ENCODE assay signal across 1 cellular context in the genomic region with DNA sequence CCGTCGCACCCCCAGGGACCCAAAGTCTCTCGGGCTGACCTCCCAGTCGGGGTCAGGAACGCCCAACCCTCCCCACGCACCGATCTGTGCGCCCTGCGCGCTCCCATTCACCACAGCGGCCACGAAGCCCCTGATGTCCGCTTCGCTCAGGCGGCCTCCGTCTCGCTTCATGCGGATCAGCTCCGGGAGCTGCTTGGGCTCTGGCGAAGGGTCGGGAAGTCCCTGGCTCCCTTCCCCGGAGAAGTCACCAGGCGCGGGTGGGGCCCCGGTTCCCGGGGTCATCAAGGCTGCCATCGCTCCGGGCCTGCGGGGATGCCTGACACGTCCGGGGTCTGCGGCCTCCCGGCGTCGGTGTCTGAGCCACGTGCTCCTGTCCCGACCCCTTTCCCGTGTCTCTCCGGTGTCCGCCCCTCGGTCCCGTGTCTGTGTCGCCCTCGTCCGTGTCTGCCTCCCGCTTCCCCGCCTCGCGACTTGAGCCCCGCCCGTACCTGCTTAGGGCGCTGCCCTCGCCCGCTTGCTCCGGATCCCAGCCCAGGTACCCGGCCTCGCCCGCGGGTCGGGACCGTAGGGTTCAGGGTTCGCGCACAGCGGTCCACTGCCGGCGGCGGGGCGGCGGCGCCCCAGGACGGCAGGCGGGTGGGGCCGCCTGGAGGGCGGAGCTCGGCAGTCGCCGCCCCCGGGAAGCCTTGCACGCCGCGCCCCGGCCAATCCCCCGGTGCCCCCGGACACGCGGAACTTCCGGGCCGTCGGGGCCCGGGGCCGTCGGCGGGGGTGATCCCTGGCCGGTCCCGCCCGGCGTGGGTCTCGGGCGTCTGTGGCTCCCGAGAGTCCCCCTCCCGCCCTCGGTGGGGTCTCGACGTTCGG.
A peak's percentile ranks its signal among the peaks of the same experiment; 100 is the strongest.
TF ChIP-seq lines count a peak whose summit lies in the region.

A gene with protein sequence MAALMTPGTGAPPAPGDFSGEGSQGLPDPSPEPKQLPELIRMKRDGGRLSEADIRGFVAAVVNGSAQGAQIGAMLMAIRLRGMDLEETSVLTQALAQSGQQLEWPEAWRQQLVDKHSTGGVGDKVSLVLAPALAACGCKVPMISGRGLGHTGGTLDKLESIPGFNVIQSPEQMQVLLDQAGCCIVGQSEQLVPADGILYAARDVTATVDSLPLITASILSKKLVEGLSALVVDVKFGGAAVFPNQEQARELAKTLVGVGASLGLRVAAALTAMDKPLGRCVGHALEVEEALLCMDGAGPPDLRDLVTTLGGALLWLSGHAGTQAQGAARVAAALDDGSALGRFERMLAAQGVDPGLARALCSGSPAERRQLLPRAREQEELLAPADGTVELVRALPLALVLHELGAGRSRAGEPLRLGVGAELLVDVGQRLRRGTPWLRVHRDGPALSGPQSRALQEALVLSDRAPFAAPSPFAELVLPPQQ (minus strand): TSS at position 597 of the 864 bp plus-strand sequence. CDS start 303 bp downstream, at position 294.

TF ChIP-seq in HepG2, 621 proteins besides CTCF, POLR2A, EP300 and RAD21 (continued from another document and continues in another):
- TF ChIP-seq HNRNPLL (IDR thresholded peaks at IDR 0.05; ENCODE audit: low read depth, low read length, poor library complexity, severe bottlenecking) (no peak), PTBP1 (IDR thresholded peaks at IDR 0.05; ENCODE audit: low read depth, low read length, poor library complexity, severe bottlenecking) (no peak), HNF4G (IDR thresholded peaks at IDR 0.05; ENCODE audit: borderline replicate concordance, low read depth, low read length) (peak; percentile 52; the same call in 1 of the 2 replicates), HNF4G (CRISPR knock-in tag; IDR thresholded peaks at IDR 0.05; ENCODE audit: borderline replicate concordance, low read depth) (no peak), NONO (IDR thresholded peaks at IDR 0.05) (no peak), NONO (CRISPR knock-in tag; conservative IDR thresholded peaks at IDR 0.05) (0 out of 2 replicates have a peak, but pooled peaks have one; percentile 18), KLF12 (CRISPR knock-in tag; IDR thresholded peaks at IDR 0.05; ENCODE audit: borderline replicate concordance) (no peak), HNF4A (CRISPR knock-in tag; IDR thresholded peaks at IDR 0.05) (peak; percentile 12; the same call in 1 of the 2 replicates), ADNP (CRISPR knock-in tag; IDR thresholded peaks at IDR 0.05) (peak; percentile 10; the same call in 1 of the 2 replicates), NFIC (IDR thresholded peaks at IDR 0.05; ENCODE audit: low read length) (no peak; the same call in 1 of the 2 replicates), RBM39 (IDR thresholded peaks at IDR 0.05; ENCODE audit: low read depth, low read length, poor library complexity, severe bottlenecking) (peak; percentile 12), ZNF75D (CRISPR knock-in tag; IDR thresholded peaks at IDR 0.05; ENCODE audit: borderline replicate concordance) (no peak), TARDBP (CRISPR knock-in tag; IDR thresholded peaks at IDR 0.05) (no peak; the same call in 1 of the 2 replicates), ZNF543 (CRISPR knock-in tag; IDR thresholded peaks at IDR 0.05) (no peak; the same call in 1 of the 2 replicates), ZNF326 (CRISPR knock-in tag; IDR thresholded peaks at IDR 0.05; ENCODE audit: borderline replicate concordance) (0 out of 2 replicates have a peak, but pooled peaks have one; percentile 56), ZNF382 (CRISPR knock-in tag; IDR thresholded peaks at IDR 0.05; ENCODE audit: borderline replicate concordance) (no peak), KDM2A (CRISPR knock-in tag; IDR thresholded peaks at IDR 0.05; ENCODE audit: borderline replicate concordance, low read depth) (peak; percentile 70), YEATS4 (CRISPR knock-in tag; IDR thresholded peaks at IDR 0.05; ENCODE audit: borderline replicate concordance) (0 out of 2 replicates have a peak, but pooled peaks have one; percentile 44)
- TF ChIP-seq, protein P1, sequence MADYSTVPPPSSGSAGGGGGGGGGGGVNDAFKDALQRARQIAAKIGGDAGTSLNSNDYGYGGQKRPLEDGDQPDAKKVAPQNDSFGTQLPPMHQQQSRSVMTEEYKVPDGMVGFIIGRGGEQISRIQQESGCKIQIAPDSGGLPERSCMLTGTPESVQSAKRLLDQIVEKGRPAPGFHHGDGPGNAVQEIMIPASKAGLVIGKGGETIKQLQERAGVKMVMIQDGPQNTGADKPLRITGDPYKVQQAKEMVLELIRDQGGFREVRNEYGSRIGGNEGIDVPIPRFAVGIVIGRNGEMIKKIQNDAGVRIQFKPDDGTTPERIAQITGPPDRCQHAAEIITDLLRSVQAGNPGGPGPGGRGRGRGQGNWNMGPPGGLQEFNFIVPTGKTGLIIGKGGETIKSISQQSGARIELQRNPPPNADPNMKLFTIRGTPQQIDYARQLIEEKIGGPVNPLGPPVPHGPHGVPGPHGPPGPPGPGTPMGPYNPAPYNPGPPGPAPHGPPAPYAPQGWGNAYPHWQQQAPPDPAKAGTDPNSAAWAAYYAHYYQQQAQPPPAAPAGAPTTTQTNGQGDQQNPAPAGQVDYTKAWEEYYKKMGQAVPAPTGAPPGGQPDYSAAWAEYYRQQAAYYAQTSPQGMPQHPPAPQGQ (CRISPR knock-in tag; IDR thresholded peaks at IDR 0.05; ENCODE audit: borderline replicate concordance), result 0 out of 2 replicates have a peak, but pooled peaks have one; percentile 9
- TF ChIP-seq, protein P2, sequence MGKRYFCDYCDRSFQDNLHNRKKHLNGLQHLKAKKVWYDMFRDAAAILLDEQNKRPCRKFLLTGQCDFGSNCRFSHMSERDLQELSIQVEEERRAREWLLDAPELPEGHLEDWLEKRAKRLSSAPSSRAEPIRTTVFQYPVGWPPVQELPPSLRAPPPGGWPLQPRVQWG (CRISPR knock-in tag; IDR thresholded peaks at IDR 0.05; ENCODE audit: borderline replicate concordance, low read depth), result no peak
- TF ChIP-seq, protein P3, sequence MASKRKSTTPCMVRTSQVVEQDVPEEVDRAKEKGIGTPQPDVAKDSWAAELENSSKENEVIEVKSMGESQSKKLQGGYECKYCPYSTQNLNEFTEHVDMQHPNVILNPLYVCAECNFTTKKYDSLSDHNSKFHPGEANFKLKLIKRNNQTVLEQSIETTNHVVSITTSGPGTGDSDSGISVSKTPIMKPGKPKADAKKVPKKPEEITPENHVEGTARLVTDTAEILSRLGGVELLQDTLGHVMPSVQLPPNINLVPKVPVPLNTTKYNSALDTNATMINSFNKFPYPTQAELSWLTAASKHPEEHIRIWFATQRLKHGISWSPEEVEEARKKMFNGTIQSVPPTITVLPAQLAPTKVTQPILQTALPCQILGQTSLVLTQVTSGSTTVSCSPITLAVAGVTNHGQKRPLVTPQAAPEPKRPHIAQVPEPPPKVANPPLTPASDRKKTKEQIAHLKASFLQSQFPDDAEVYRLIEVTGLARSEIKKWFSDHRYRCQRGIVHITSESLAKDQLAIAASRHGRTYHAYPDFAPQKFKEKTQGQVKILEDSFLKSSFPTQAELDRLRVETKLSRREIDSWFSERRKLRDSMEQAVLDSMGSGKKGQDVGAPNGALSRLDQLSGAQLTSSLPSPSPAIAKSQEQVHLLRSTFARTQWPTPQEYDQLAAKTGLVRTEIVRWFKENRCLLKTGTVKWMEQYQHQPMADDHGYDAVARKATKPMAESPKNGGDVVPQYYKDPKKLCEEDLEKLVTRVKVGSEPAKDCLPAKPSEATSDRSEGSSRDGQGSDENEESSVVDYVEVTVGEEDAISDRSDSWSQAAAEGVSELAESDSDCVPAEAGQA (IDR thresholded peaks at IDR 0.05; ENCODE audit: low read depth), result no peak
- TF ChIP-seq, protein P3 (CRISPR knock-in tag; IDR thresholded peaks at IDR 0.05; ENCODE audit: borderline replicate concordance), result no peak
- TF ChIP-seq, protein P4, sequence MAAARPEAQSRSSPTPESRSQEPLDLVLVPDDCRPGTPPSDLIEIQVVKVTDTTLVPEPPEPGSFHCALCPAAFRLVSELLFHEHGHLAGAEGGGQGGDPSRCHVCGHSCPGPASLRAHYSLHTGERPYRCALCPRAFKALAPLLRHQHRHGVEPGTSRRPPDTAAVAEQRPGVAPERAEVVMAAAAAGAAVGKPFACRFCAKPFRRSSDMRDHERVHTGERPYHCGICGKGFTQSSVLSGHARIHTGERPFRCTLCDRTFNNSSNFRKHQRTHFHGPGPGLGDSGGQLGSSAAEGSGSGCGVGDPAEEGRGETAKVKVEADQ (CRISPR knock-in tag; IDR thresholded peaks at IDR 0.05; ENCODE audit: borderline replicate concordance), result no peak
- TF ChIP-seq, protein P5, sequence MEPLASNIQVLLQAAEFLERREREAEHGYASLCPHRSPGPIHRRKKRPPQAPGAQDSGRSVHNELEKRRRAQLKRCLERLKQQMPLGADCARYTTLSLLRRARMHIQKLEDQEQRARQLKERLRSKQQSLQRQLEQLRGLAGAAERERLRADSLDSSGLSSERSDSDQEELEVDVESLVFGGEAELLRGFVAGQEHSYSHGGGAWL (CRISPR knock-in tag; IDR thresholded peaks at IDR 0.05), result 0 out of 2 replicates have a peak, but pooled peaks have one; percentile 22
- TF ChIP-seq, protein P6, sequence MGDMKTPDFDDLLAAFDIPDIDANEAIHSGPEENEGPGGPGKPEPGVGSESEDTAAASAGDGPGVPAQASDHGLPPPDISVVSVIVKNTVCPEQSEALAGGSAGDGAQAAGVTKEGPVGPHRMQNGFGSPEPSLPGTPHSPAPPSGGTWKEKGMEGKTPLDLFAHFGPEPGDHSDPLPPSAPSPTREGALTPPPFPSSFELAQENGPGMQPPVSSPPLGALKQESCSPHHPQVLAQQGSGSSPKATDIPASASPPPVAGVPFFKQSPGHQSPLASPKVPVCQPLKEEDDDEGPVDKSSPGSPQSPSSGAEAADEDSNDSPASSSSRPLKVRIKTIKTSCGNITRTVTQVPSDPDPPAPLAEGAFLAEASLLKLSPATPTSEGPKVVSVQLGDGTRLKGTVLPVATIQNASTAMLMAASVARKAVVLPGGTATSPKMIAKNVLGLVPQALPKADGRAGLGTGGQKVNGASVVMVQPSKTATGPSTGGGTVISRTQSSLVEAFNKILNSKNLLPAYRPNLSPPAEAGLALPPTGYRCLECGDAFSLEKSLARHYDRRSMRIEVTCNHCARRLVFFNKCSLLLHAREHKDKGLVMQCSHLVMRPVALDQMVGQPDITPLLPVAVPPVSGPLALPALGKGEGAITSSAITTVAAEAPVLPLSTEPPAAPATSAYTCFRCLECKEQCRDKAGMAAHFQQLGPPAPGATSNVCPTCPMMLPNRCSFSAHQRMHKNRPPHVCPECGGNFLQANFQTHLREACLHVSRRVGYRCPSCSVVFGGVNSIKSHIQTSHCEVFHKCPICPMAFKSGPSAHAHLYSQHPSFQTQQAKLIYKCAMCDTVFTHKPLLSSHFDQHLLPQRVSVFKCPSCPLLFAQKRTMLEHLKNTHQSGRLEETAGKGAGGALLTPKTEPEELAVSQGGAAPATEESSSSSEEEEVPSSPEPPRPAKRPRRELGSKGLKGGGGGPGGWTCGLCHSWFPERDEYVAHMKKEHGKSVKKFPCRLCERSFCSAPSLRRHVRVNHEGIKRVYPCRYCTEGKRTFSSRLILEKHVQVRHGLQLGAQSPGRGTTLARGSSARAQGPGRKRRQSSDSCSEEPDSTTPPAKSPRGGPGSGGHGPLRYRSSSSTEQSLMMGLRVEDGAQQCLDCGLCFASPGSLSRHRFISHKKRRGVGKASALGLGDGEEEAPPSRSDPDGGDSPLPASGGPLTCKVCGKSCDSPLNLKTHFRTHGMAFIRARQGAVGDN (CRISPR knock-in tag; IDR thresholded peaks at IDR 0.05), result peak; percentile 3; the same call in 1 of the 2 replicates
- TF ChIP-seq, protein P7, sequence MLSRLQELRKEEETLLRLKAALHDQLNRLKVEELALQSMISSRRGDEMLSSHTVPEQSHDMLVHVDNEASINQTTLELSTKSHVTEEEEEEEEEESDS (CRISPR knock-in tag; IDR thresholded peaks at IDR 0.05; ENCODE audit: borderline replicate concordance), result no peak
- TF ChIP-seq, protein P8, sequence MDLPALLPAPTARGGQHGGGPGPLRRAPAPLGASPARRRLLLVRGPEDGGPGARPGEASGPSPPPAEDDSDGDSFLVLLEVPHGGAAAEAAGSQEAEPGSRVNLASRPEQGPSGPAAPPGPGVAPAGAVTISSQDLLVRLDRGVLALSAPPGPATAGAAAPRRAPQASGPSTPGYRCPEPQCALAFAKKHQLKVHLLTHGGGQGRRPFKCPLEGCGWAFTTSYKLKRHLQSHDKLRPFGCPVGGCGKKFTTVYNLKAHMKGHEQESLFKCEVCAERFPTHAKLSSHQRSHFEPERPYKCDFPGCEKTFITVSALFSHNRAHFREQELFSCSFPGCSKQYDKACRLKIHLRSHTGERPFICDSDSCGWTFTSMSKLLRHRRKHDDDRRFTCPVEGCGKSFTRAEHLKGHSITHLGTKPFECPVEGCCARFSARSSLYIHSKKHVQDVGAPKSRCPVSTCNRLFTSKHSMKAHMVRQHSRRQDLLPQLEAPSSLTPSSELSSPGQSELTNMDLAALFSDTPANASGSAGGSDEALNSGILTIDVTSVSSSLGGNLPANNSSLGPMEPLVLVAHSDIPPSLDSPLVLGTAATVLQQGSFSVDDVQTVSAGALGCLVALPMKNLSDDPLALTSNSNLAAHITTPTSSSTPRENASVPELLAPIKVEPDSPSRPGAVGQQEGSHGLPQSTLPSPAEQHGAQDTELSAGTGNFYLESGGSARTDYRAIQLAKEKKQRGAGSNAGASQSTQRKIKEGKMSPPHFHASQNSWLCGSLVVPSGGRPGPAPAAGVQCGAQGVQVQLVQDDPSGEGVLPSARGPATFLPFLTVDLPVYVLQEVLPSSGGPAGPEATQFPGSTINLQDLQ (CRISPR knock-in tag; IDR thresholded peaks at IDR 0.05), result no peak
- TF ChIP-seq, protein P9, sequence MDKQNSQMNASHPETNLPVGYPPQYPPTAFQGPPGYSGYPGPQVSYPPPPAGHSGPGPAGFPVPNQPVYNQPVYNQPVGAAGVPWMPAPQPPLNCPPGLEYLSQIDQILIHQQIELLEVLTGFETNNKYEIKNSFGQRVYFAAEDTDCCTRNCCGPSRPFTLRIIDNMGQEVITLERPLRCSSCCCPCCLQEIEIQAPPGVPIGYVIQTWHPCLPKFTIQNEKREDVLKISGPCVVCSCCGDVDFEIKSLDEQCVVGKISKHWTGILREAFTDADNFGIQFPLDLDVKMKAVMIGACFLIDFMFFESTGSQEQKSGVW (CRISPR knock-in tag; IDR thresholded peaks at IDR 0.05; ENCODE audit: borderline replicate concordance), result no peak
